Comparison of ENCODE assay signal across 8 cellular contexts in genomic region chr19:10424011-10424637, GRCh38. TPM values are rescaled to one million over a fixed set of nuclear protein-coding genes. Genes with fewer than 3 reads are reported as not detected.
DNase-seq lines count a peak whose midpoint lies in the region; ATAC-seq, FAIRE-seq and TF ChIP-seq lines count a peak whose summit lies in the region.

No MANE protein-coding gene starts in this region.

- H3K27me3 ChIP-seq in dorsolateral prefrontal cortex = peaks cover 0 to 68% (median 33%) of the 10 kb centered on the region in 45 donors
- peaks cover 12 to 58% of the 10 kb centered on the region in 2 experiments for H3K27me3 ChIP-seq in HepG2 (ENCODE audit: control insufficient read depth in 1 of 2, insufficient read depth in 2 of 2, low read length in 2 of 2)

- no peaks in the 10 kb centered on the region for H3K36me3 ChIP-seq in HepG2 (replicated peaks in 1 of 2; ENCODE audit: control insufficient read depth in 1 of 2, insufficient read depth in 2 of 2, low read length in 2 of 2)

- peak overlapping the region; percentile 88 for H3K4me2 ChIP-seq in HepG2 (ENCODE audit: low read depth, low read length)

- no peaks in the 10 kb centered on the region for H3K36me3 Mint-ChIP-seq in activated CD4-positive, alpha-beta T cell treated with anti-CD3 and anti-CD28 coated beads for 36 hours (ENCODE audit: low read depth)
- peaks cover 54% of the 10 kb centered on the region for H3K36me3 Mint-ChIP-seq in stimulated activated effector memory CD8-positive, alpha-beta T cell treated with anti-CD3 and anti-CD28 coated beads, Interleukin-12 subunit alpha, Interleukin-12 subunit beta, amount 100 ng/mL, for 72 hours

- peak; percentile 56 for TF ChIP-seq RAD21 in HepG2 (CRISPR knock-in tag; IDR thresholded peaks at IDR 0.05)

- peaks cover 72% of the 10 kb centered on the region for H3K4me1 Mint-ChIP-seq in activated CD4-positive, alpha-beta T cell treated with anti-CD3 and anti-CD28 coated beads for 36 hours
- H3K4me1 Mint-ChIP-seq in stimulated activated effector memory CD8-positive, alpha-beta T cell treated with anti-CD3 and anti-CD28 coated beads, Interleukin-12 subunit alpha, Interleukin-12 subunit beta, amount 100 ng/mL, for 72 hours = peaks cover 86% of the 10 kb centered on the region

- H2AFZ ChIP-seq in HepG2 (ENCODE audit: low read length) = no peak overlapping the region

- TF ChIP-seq CTCF in GM20000 (IDR thresholded peaks at IDR 0.05; ENCODE audit: extremely low read depth, missing control alignments) (peak; percentile 93), dorsolateral prefrontal cortex (IDR thresholded peaks at IDR 0.05 in 54 of 56, conservative IDR thresholded peaks at IDR 0.05 in 2 of 56; ENCODE audit: low read depth in 1 of 56, partially characterized antibody in 56 of 56) (peak; percentile 53 to 96 (median 88)), HepG2 (CRISPR knock-in tag; IDR thresholded peaks at IDR 0.05) (peak; percentile 96)

- peak; percentile 31 for ATAC-seq in activated CD4-positive, alpha-beta T cell treated with anti-CD3 and anti-CD28 coated beads for 36 hours
- peak; percentile 92 for ATAC-seq in HepG2
- ATAC-seq in stimulated activated effector memory CD8-positive, alpha-beta T cell treated with anti-CD3 and anti-CD28 coated beads, Interleukin-12 subunit alpha, Interleukin-12 subunit beta, amount 100 ng/mL, for 72 hours = peak; percentile 19

- no peaks in the 10 kb centered on the region for H3K9me3 Mint-ChIP-seq in activated CD4-positive, alpha-beta T cell treated with anti-CD3 and anti-CD28 coated beads for 36 hours (ENCODE audit: low read depth)
- H3K9me3 Mint-ChIP-seq in stimulated activated effector memory CD8-positive, alpha-beta T cell treated with anti-CD3 and anti-CD28 coated beads, Interleukin-12 subunit alpha, Interleukin-12 subunit beta, amount 100 ng/mL, for 72 hours = no peaks in the 10 kb centered on the region

- intact Hi-C loops in activated CD4-positive, alpha-beta T cell treated with anti-CD3 and anti-CD28 coated beads for 36 hours (cut with DNase I, micrococcal nuclease) = loop anchor here (1.0 to 2.0 kb wide), 2 partner anchors 15 to 20 kb away; no protein-coding TSS in a partner anchor
- intact Hi-C loops in dorsolateral prefrontal cortex (cut with DNase I) (no loop called here), HepG2 (cut with micrococcal nuclease; ENCODE audit: unreplicated experiment) (loop anchor here (1.0 kb wide), 1 partner anchor 20 kb away; no protein-coding TSS in a partner anchor)

- DNase-seq in AML-193 (lab: John Stamatoyannopoulos, UW) (peak; percentile 20 to 36), GM20000 (ENCODE audit: low spot score) (peak; percentile 79), NCI-H2196 treated with DMSO at 0.1 percent for 48 hours (lab: John Stamatoyannopoulos, UW; ENCODE audit: unreplicated experiment) (peak; percentile 41), dorsolateral prefrontal cortex (peak; percentile 65 to 86 (median 72)), HepG2 (ENCODE audit: low spot score) (peak; percentile 58), NCI-H187 treated with DMSO at 0.1 percent for 48 hours (lab: John Stamatoyannopoulos, UW) (no peak)
- DNase-seq in activated CD4-positive, alpha-beta T cell treated with anti-CD3 and anti-CD28 coated beads for 36 hours = peak; percentile 85
- peak; percentile 61 to 83 for DNase-seq in stimulated activated effector memory CD8-positive, alpha-beta T cell treated with anti-CD3 and anti-CD28 coated beads, Interleukin-12 subunit alpha, Interleukin-12 subunit beta, amount 100 ng/mL, for 72 hours (ENCODE audit: low spot score in 2 of 2)

- POLR2A ChIA-PET in activated CD4-positive, alpha-beta T cell treated with anti-CD3 and anti-CD28 coated beads for 36 hours (lab: Charles Lee) = interaction anchor here (0.6 kb wide), 1 partner anchor 143 kb away, joined by 4 read pairs; no protein-coding TSS in a partner anchor
- POLR2A ChIA-PET in HepG2 (lab: Yijun Ruan, JAX) = no interaction called here

- BruUV-seq in HepG2 (replicated peaks; lab: Mats Ljungman, UMichigan) = no TSS peak

- H3K4me3 Mint-ChIP-seq in activated CD4-positive, alpha-beta T cell treated with anti-CD3 and anti-CD28 coated beads for 36 hours = peak overlapping the region; percentile 47
- peak overlapping the region; percentile 81 for H3K4me3 Mint-ChIP-seq in stimulated activated effector memory CD8-positive, alpha-beta T cell treated with anti-CD3 and anti-CD28 coated beads, Interleukin-12 subunit alpha, Interleukin-12 subunit beta, amount 100 ng/mL, for 72 hours

- peak overlapping the region in 57 of 59 donors; percentile 2 to 59 (median 42) for H3K4me3 ChIP-seq in dorsolateral prefrontal cortex
- H3K4me3 ChIP-seq in HepG2 (replicated peaks in 1 of 3; ENCODE audit: insufficient read depth in 1 of 3, low read depth in 2 of 3, low read length in 3 of 3) = peak overlapping the region; percentile 43 to 75 (median 48); a peak in 5 of 6 replicates

- H3K27ac Mint-ChIP-seq in activated CD4-positive, alpha-beta T cell treated with anti-CD3 and anti-CD28 coated beads for 36 hours = no peak overlapping the region
- H3K27ac Mint-ChIP-seq in stimulated activated effector memory CD8-positive, alpha-beta T cell treated with anti-CD3 and anti-CD28 coated beads, Interleukin-12 subunit alpha, Interleukin-12 subunit beta, amount 100 ng/mL, for 72 hours = peak overlapping the region; percentile 94

- in situ Hi-C loops in HepG2 (cut with HindIII; ENCODE audit: extremely low pct_ligation_motif_present, low pct_unique_long_range_greater_than_20kb) = no loop called here

- H4K20me1 ChIP-seq in HepG2 (ENCODE audit: insufficient read depth, low read length) = no peaks in the 10 kb centered on the region

- H3K9me3 ChIP-seq in HepG2 (ENCODE audit: low read length) = no peaks in the 10 kb centered on the region

- peaks cover 41% of the 10 kb centered on the region for H3K4me1 ChIP-seq in HepG2 (ENCODE audit: insufficient read depth, low read length)

- H3K9ac ChIP-seq in HepG2 (ENCODE audit: insufficient read depth, low read depth, low read length) = 0 out of 2 replicates have a peak overlapping the region, but pooled peaks have one; percentile 13

- WGBS in HepG2 (ENCODE audit: low lambda C conversion rate) = no CpG with 5 or more reads among the region's 38 CpGs

- no peaks in the 10 kb centered on the region for H3K79me2 ChIP-seq in HepG2 (ENCODE audit: insufficient read depth, low read length)

- H3K27me3 Mint-ChIP-seq in activated CD4-positive, alpha-beta T cell treated with anti-CD3 and anti-CD28 coated beads for 36 hours = peaks cover 53% of the 10 kb centered on the region

- TF ChIP-seq POLR2A in HepG2 (IDR thresholded peaks at IDR 0.05; ENCODE audit: insufficient read depth in 1 of 2, low read depth in 2 of 2, low read length in 2 of 2) = no peak

- no peak for FAIRE-seq in HepG2 (lab: Jason Lieb, UNC)

- H3K27ac ChIP-seq in dorsolateral prefrontal cortex (no peak overlapping the region), HepG2 (ENCODE audit: extremely low read length, insufficient read depth, low read length) (no peak overlapping the region)

- TF ChIP-seq EP300 in HepG2 (IDR thresholded peaks at IDR 0.05; ENCODE audit: low read depth in 2 of 2, low read length in 2 of 2) (no peak), HepG2 (CRISPR knock-in tag; IDR thresholded peaks at IDR 0.05; ENCODE audit: borderline replicate concordance) (no peak)

- CTCF ChIA-PET in activated CD4-positive, alpha-beta T cell treated with anti-CD3 and anti-CD28 coated beads for 36 hours (lab: Charles Lee) = interaction anchor here (0.7 to 6.3 kb wide), 11 partner anchors 11 to 164 kb away, joined by 3 to 43 read pairs (median 4); partner anchors contain the start of gene CDC37
- CTCF ChIA-PET in HepG2 (lab: Yijun Ruan, JAX; ENCODE audit: low intra/inter-chr PET ratio, low total read pairs) = interaction anchor here (1.1 to 4.1 kb wide), 2 partner anchors 20 to 34 kb away, joined by 5 to 40 read pairs; partner anchors contain the start of gene CDC37

RNA-seq across cellular contexts. Expression of gene PDE4A, which starts 3.8 kb away (rescaled TPM):
- 1 to 10 TPM; 3.9 to 4.3 TPM for total RNA-seq in activated CD4-positive, alpha-beta T cell treated with anti-CD3 and anti-CD28 coated beads for 36 hours
- total RNA-seq in dorsolateral prefrontal cortex = 10 to 100 TPM; 23.3 to 88.7 (median 59.0) TPM
- 1.1 TPM in 2 replicates for total RNA-seq in HepG2 (2016; rRNA removed; fragmentation: Illumina TruSeq; extraction: Trizol)
- 1.5 and 1.6 TPM in 2 replicates for total RNA-seq in HepG2 (2016; cell fraction: cytosol; rRNA removed; fragmentation: Illumina TruSeq; extraction: Trizol; ENCODE audit: low read depth)
- total RNA-seq in HepG2 (2016; cell fraction: insoluble cytoplasmic fraction; rRNA removed; fragmentation: Illumina TruSeq; extraction: Trizol) = 0.89 and 1.2 TPM in 2 replicates
- total RNA-seq in HepG2 (2016; cell fraction: membrane; rRNA removed; fragmentation: Illumina TruSeq; extraction: Trizol) = 3.6 and 3.7 TPM in 2 replicates
- 1.3 and 1.5 TPM in 2 replicates for total RNA-seq in HepG2 (2016; cell fraction: nucleus; rRNA removed; fragmentation: Illumina TruSeq; extraction: Trizol)
- 4.1 TPM in 2 replicates for polyA plus RNA-seq in HepG2 (2011; rRNA removed)
- 3.5 and 3.8 TPM in 2 replicates for polyA plus RNA-seq in HepG2 (2011; cell fraction: cytosol; rRNA removed)
- 9.1 and 10.2 TPM in 2 replicates for polyA plus RNA-seq in HepG2 (2011; cell fraction: nucleus; rRNA removed)
- polyA plus RNA-seq in HepG2 (2012) = 5.1 and 5.7 TPM in 2 replicates
- polyA plus RNA-seq in HepG2 (2016; cell fraction: cytosol; fragmentation: Illumina TruSeq; extraction: Trizol; ENCODE audit: low read depth) = 3.3 and 3.8 TPM in 2 replicates
- polyA plus RNA-seq in HepG2 (2016; cell fraction: insoluble cytoplasmic fraction; fragmentation: Illumina TruSeq; extraction: Trizol; ENCODE audit: low read depth) = 2.8 and 3.6 TPM in 2 replicates
- polyA plus RNA-seq in HepG2 (2016; cell fraction: membrane; fragmentation: Illumina TruSeq; extraction: Trizol; ENCODE audit: low read depth) = 6.6 and 7.6 TPM in 2 replicates
- polyA plus RNA-seq in HepG2 (2016; cell fraction: nucleus; fragmentation: Illumina TruSeq; extraction: Trizol; ENCODE audit: insufficient read depth, low read depth) = 5.9 and 7.4 TPM in 2 replicates
- 1.0 and 6.6 TPM in 2 replicates for polyA minus RNA-seq in HepG2 (2011; rRNA and poly(A)+ RNA removed; ENCODE audit: low replicate concordance)
- 3.9 and 5.0 TPM in 2 replicates for polyA minus RNA-seq in HepG2 (2011; cell fraction: cytosol; rRNA and poly(A)+ RNA removed)
- polyA minus RNA-seq in HepG2 (2011; cell fraction: nucleus; rRNA and poly(A)+ RNA removed) = 2.6 and 2.9 TPM in 2 replicates

RNA-seq across cellular contexts. Expression of gene CDC37, which starts 20.8 kb away (rescaled TPM):
- total RNA-seq in activated CD4-positive, alpha-beta T cell treated with anti-CD3 and anti-CD28 coated beads for 36 hours = 100 to 1,000 TPM; 178 to 190 TPM
- total RNA-seq in dorsolateral prefrontal cortex (100 to 1,000 TPM in 117 of 120 experiments, 10 to 100 TPM in 3; 92.2 to 206 (median 145) TPM), HepG2 (2016; rRNA removed; fragmentation: Illumina TruSeq; extraction: Trizol) (134 and 158 TPM in 2 replicates)
- total RNA-seq in HepG2 (2016; cell fraction: cytosol; rRNA removed; fragmentation: Illumina TruSeq; extraction: Trizol; ENCODE audit: low read depth) = 36.6 and 36.7 TPM in 2 replicates
- total RNA-seq in HepG2 (2016; cell fraction: insoluble cytoplasmic fraction; rRNA removed; fragmentation: Illumina TruSeq; extraction: Trizol) = 125 and 171 TPM in 2 replicates
- 51.9 and 53.0 TPM in 2 replicates for total RNA-seq in HepG2 (2016; cell fraction: membrane; rRNA removed; fragmentation: Illumina TruSeq; extraction: Trizol)
- 80.1 and 80.2 TPM in 2 replicates for total RNA-seq in HepG2 (2016; cell fraction: nucleus; rRNA removed; fragmentation: Illumina TruSeq; extraction: Trizol)
- 177 and 191 TPM in 2 replicates for polyA plus RNA-seq in HepG2 (2011; rRNA removed)
- polyA plus RNA-seq in HepG2 (2011; cell fraction: cytosol; rRNA removed) = 157 and 211 TPM in 2 replicates
- polyA plus RNA-seq in HepG2 (2011; cell fraction: nucleus; rRNA removed) = 522 and 527 TPM in 2 replicates
- 89.1 and 94.9 TPM in 2 replicates for polyA plus RNA-seq in HepG2 (2012)
- polyA plus RNA-seq in HepG2 (2016; cell fraction: cytosol; fragmentation: Illumina TruSeq; extraction: Trizol; ENCODE audit: low read depth) = 39.2 and 43.2 TPM in 2 replicates
- polyA plus RNA-seq in HepG2 (2016; cell fraction: insoluble cytoplasmic fraction; fragmentation: Illumina TruSeq; extraction: Trizol; ENCODE audit: low read depth) = 161 and 171 TPM in 2 replicates
- polyA plus RNA-seq in HepG2 (2016; cell fraction: membrane; fragmentation: Illumina TruSeq; extraction: Trizol; ENCODE audit: low read depth) = 52.6 and 54.0 TPM in 2 replicates
- 240 and 249 TPM in 2 replicates for polyA plus RNA-seq in HepG2 (2016; cell fraction: nucleus; fragmentation: Illumina TruSeq; extraction: Trizol; ENCODE audit: insufficient read depth, low read depth)
- 90.9 and 144 TPM in 2 replicates for polyA minus RNA-seq in HepG2 (2011; rRNA and poly(A)+ RNA removed; ENCODE audit: low replicate concordance)
- 42.3 and 52.9 TPM in 2 replicates for polyA minus RNA-seq in HepG2 (2011; cell fraction: cytosol; rRNA and poly(A)+ RNA removed)
- 38.0 and 40.4 TPM in 2 replicates for polyA minus RNA-seq in HepG2 (2011; cell fraction: nucleus; rRNA and poly(A)+ RNA removed)

RNA-seq across cellular contexts. Expression of gene TYK2, which starts 43.8 kb away (rescaled TPM):
- 100 to 1,000 TPM; 151 to 197 TPM for total RNA-seq in activated CD4-positive, alpha-beta T cell treated with anti-CD3 and anti-CD28 coated beads for 36 hours
- 100 to 1,000 TPM in 94 of 120 experiments, 10 to 100 TPM in 26; 69.3 to 186 (median 118) TPM for total RNA-seq in dorsolateral prefrontal cortex
- total RNA-seq in HepG2 (2016; rRNA removed; fragmentation: Illumina TruSeq; extraction: Trizol) = 39.9 and 60.1 TPM in 2 replicates
- total RNA-seq in HepG2 (2016; cell fraction: cytosol; rRNA removed; fragmentation: Illumina TruSeq; extraction: Trizol; ENCODE audit: low read depth) = 18.1 and 22.9 TPM in 2 replicates
- total RNA-seq in HepG2 (2016; cell fraction: insoluble cytoplasmic fraction; rRNA removed; fragmentation: Illumina TruSeq; extraction: Trizol) = 32.6 and 70.2 TPM in 2 replicates
- 32.1 and 33.4 TPM in 2 replicates for total RNA-seq in HepG2 (2016; cell fraction: membrane; rRNA removed; fragmentation: Illumina TruSeq; extraction: Trizol)
- 63.1 and 76.4 TPM in 2 replicates for total RNA-seq in HepG2 (2016; cell fraction: nucleus; rRNA removed; fragmentation: Illumina TruSeq; extraction: Trizol)
- polyA plus RNA-seq in HepG2 (2011; rRNA removed) = 38.8 and 40.8 TPM in 2 replicates
- 14.9 and 22.3 TPM in 2 replicates for polyA plus RNA-seq in HepG2 (2011; cell fraction: cytosol; rRNA removed)
- 283 and 302 TPM in 2 replicates for polyA plus RNA-seq in HepG2 (2011; cell fraction: nucleus; rRNA removed)
- polyA plus RNA-seq in HepG2 (2012) = 37.3 and 46.8 TPM in 2 replicates
- 14.0 and 16.4 TPM in 2 replicates for polyA plus RNA-seq in HepG2 (2016; cell fraction: cytosol; fragmentation: Illumina TruSeq; extraction: Trizol; ENCODE audit: low read depth)
- polyA plus RNA-seq in HepG2 (2016; cell fraction: insoluble cytoplasmic fraction; fragmentation: Illumina TruSeq; extraction: Trizol; ENCODE audit: low read depth) = 50.3 and 62.5 TPM in 2 replicates
- polyA plus RNA-seq in HepG2 (2016; cell fraction: membrane; fragmentation: Illumina TruSeq; extraction: Trizol; ENCODE audit: low read depth) = 32.6 and 34.8 TPM in 2 replicates
- polyA plus RNA-seq in HepG2 (2016; cell fraction: nucleus; fragmentation: Illumina TruSeq; extraction: Trizol; ENCODE audit: insufficient read depth, low read depth) = 231 and 244 TPM in 2 replicates
- polyA minus RNA-seq in HepG2 (2011; rRNA and poly(A)+ RNA removed; ENCODE audit: low replicate concordance) = 53.7 and 73.5 TPM in 2 replicates
- 20.7 and 22.3 TPM in 2 replicates for polyA minus RNA-seq in HepG2 (2011; cell fraction: cytosol; rRNA and poly(A)+ RNA removed)
- polyA minus RNA-seq in HepG2 (2011; cell fraction: nucleus; rRNA and poly(A)+ RNA removed) = 30.0 and 34.8 TPM in 2 replicates

Comparison
In these comparisons a context has a peak if more than half of its experiments do, and no peak if none do; other contexts are left out.
1. ATAC-seq: peak in every context shown above with its lines; median percentile 92 in HepG2; 31 in activated CD4-positive, alpha-beta T cell treated with anti-CD3 and anti-CD28 coated beads for 36 hours; 19 in stimulated activated effector memory CD8-positive, alpha-beta T cell treated with anti-CD3 and anti-CD28 coated beads, Interleukin-12 subunit alpha, Interleukin-12 subunit beta, amount 100 ng/mL, for 72 hours.
2. RNA of gene PDE4A, which starts 3.8 kb away (total RNA-seq): 23.3 to 88.7 TPM in dorsolateral prefrontal cortex; 3.9 to 4.3 TPM in activated CD4-positive, alpha-beta T cell treated with anti-CD3 and anti-CD28 coated beads for 36 hours and 0.89 to 3.7 TPM in HepG2; every median in the first group is over 4 times any median in the second.
3. intact Hi-C loops: an anchor here in activated CD4-positive, alpha-beta T cell treated with anti-CD3 and anti-CD28 coated beads for 36 hours (1.0 to 2.0 kb wide) and HepG2 (1.0 kb wide); none called in dorsolateral prefrontal cortex.
4. Peak in every context shown above with its lines, with median percentiles within 50 percentile points of each other: CTCF ChIP-seq.